17 cellular contexts compared by ENCODE assay signal in genomic region chr15:71334434-71334833, GRCh38.
"Had no signal": no experiment of that assay in that cellular context is flagged by ENCODE, and none has a peak within 500 bp of the region (broad histone marks: within the 10 kb centered on the region; RNA-seq: fewer than 3 reads in every experiment).

No MANE protein-coding gene starts in this region.

- DNase-seq: activated CD4-positive, alpha-beta T cell treated with anti-CD3 and anti-CD28 coated beads, Interleukin-2, amount 10 ng/mL, durations not matched to agents 24 days and 14 days; activated CD4-positive, CD25-positive, alpha-beta regulatory T cell; activated CD8-positive, alpha-beta memory T cell treated with anti-CD3 and anti-CD28 coated beads, Interleukin-2, amount 50 U/mL, for 48 hours; activated CD8-positive, alpha-beta T cell treated with anti-CD3 and anti-CD28 coated beads, Interleukin-2, amount 10 ng/mL, durations not matched to agents 7 days and 5 days; activated naive CD4-positive, alpha-beta T cell treated with Interleukin-2 at 50 U/mL for 16 hours; dorsolateral prefrontal cortex; endodermal cell; gastrocnemius medialis; islet precursor cell; posterior cingulate gyrus; retina; stimulated activated CD4-positive, alpha-beta T cell treated with anti-CD3 and anti-CD28 coated beads, Interleukin-4, amount 100 ng/mL, for 4 hours; stimulated activated CD8-positive, alpha-beta memory T cell treated with anti-CD3 and anti-CD28 coated beads, Interleukin-4, amount 100 ng/mL, for 48 hours; stimulated activated naive CD4-positive, alpha-beta T cell treated with Interleukin-2 at 50 U/mL for 16 hours had no signal

- H3K27me3 ChIP-seq: dorsolateral prefrontal cortex, gastrocnemius medialis, suprapubic skin had no signal

- H3K9me3 ChIP-seq: gastrocnemius medialis, suprapubic skin had no signal

- ATAC-seq: activated CD8-positive, alpha-beta T cell treated with anti-CD3 and anti-CD28 coated beads, Interleukin-2, amount 10 ng/mL, durations not matched to agents 7 days and 5 days; gastrocnemius medialis had no signal

- H3K9me3 Mint-ChIP-seq: activated CD4-positive, alpha-beta T cell treated with anti-CD3 and anti-CD28 coated beads, Interleukin-2, amount 10 ng/mL, durations not matched to agents 24 days and 14 days; activated T-helper 1 cell treated with anti-CD3 and anti-CD28 coated beads, Interleukin-12 subunit alpha, Interleukin-12 subunit beta, Interleukin-2, Interleukin-4 antibody, amounts not matched to agents 30 ng/mL and 10 ng/mL and 1 ng/mL, durations not matched to agents 14 hours and 24 hours and 36 hours; endodermal cell had no signal

- H3K4me3 Mint-ChIP-seq: activated CD4-positive, alpha-beta T cell treated with anti-CD3 and anti-CD28 coated beads, Interleukin-2, amount 10 ng/mL, durations not matched to agents 24 days and 14 days; activated CD8-positive, alpha-beta T cell treated with anti-CD3 and anti-CD28 coated beads, Interleukin-2, amount 10 ng/mL, durations not matched to agents 7 days and 5 days; activated T-helper 1 cell treated with anti-CD3 and anti-CD28 coated beads, Interleukin-12 subunit alpha, Interleukin-12 subunit beta, Interleukin-2, Interleukin-4 antibody, amounts not matched to agents 30 ng/mL and 10 ng/mL and 1 ng/mL, durations not matched to agents 14 hours and 24 hours and 36 hours; endodermal cell had no signal

- H3K27ac ChIP-seq: dorsolateral prefrontal cortex, gastrocnemius medialis, skin epidermis, suprapubic skin had no signal

- H3K27ac Mint-ChIP-seq: activated CD4-positive, alpha-beta T cell treated with anti-CD3 and anti-CD28 coated beads, Interleukin-2, amount 10 ng/mL, durations not matched to agents 24 days and 14 days; activated CD8-positive, alpha-beta T cell treated with anti-CD3 and anti-CD28 coated beads, Interleukin-2, amount 10 ng/mL, durations not matched to agents 7 days and 5 days; activated T-helper 1 cell treated with anti-CD3 and anti-CD28 coated beads, Interleukin-12 subunit alpha, Interleukin-12 subunit beta, Interleukin-2, Interleukin-4 antibody, amounts not matched to agents 30 ng/mL and 10 ng/mL and 1 ng/mL, durations not matched to agents 14 hours and 24 hours and 36 hours; endodermal cell had no signal

- H3K4me3 ChIP-seq: dorsolateral prefrontal cortex, gastrocnemius medialis, skin epidermis, suprapubic skin had no signal

- H3K36me3 ChIP-seq: gastrocnemius medialis, suprapubic skin had no signal
